ENCODE assay signal across 21 cellular contexts in the genomic region with DNA sequence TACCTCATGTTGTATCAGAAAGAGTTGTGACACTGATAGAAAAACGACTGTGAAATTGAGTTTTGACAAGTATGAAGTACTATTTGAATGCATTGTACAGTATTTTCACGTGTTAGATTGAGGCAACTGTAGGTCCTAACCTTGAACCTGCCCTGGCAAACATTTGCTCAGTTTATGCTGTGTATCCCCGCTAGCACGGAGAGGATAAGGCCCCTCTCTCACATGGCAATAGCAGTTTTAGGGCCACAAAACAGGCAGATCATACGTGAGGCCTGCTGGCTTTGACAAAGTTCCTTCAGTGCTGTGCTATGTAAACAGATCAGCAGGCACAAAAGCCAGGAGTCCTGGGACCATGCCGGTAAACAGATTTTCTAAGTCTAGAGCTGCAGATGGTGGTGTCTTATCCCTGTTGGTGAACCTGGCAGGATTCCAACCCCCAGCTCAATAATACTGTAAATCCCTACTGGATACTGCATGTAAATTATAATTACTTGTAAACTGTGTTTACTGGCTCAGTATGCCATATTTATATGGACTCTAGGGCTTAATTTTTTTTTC. TPM values are rescaled to one million over a fixed set of nuclear protein-coding genes. Genes with fewer than 3 reads are reported as not detected.
DNase-seq lines count a peak whose midpoint lies in the region; ATAC-seq, FAIRE-seq and TF ChIP-seq lines count a peak whose summit lies in the region.
"Had no signal": no experiment of that assay in that cellular context is flagged by ENCODE, and none has a peak within 500 bp of the region (broad histone marks: within the 10 kb centered on the region; RNA-seq: fewer than 3 reads in every experiment).

No MANE protein-coding gene starts in this region.

- H3K9me1 ChIP-seq in IMR-90 (ENCODE audit: insufficient read depth, low read length) = no peaks in the 10 kb centered on the region

- H2BK15ac ChIP-seq in IMR-90 (ENCODE audit: low read depth, low read length) = no peak overlapping the region

- H2BK120ac ChIP-seq in IMR-90 (ENCODE audit: low read depth, low read length) = no peak overlapping the region

- no peaks in the 10 kb centered on the region; the same call in 1 of the 2 replicates for H4K20me1 ChIP-seq in IMR-90 (ENCODE audit: insufficient read depth, low read length)

- 79% methylated on average over 3 of the region's 6 CpGs; no CpG with 5 or more reads in 1 of the 2 experiments for WGBS in IMR-90 (ENCODE audit: extremely low coverage in 2 of 2, insufficient read length in 1 of 2), 2 experiments

- peak; percentile 18 for FAIRE-seq in bronchial epithelial cell (lab: Jason Lieb, UNC)
- FAIRE-seq: endothelial cell of umbilical vein had no signal

- no peaks in the 10 kb centered on the region for H3K36me3 ChIP-seq in IMR-90 (ENCODE audit: control insufficient read depth, insufficient read depth, low read length)
- no peaks in the 10 kb centered on the region for H3K36me3 ChIP-seq in bronchial epithelial cell (ENCODE audit: control insufficient read depth, insufficient read depth, low read length)
- H3K36me3 ChIP-seq: adrenal gland, BE2C had no signal

- no peak overlapping the region for H3K4ac ChIP-seq in IMR-90 (ENCODE audit: low read depth, low read length)

- no peak overlapping the region for H4K91ac ChIP-seq in IMR-90 (ENCODE audit: insufficient read depth, low read depth, low read length)

- H3K27ac ChIP-seq in IMR-90 (ENCODE audit: insufficient read depth, low read length) = no peak overlapping the region
- H3K27ac ChIP-seq: adrenal gland had no signal

- POLR2A ChIA-PET in IMR-90 (lab: Charles Lee; ENCODE audit: unreplicated experiment) = no interaction called here

- H2BK5ac ChIP-seq in IMR-90 (ENCODE audit: low read depth, low read length, poor library complexity, severe bottlenecking) = no peak overlapping the region

- no peak overlapping the region for H2AK5ac ChIP-seq in IMR-90 (ENCODE audit: low read depth, low read length)

- DNase-seq in IMR-90 (no peak), NCI-H2227 (lab: John Stamatoyannopoulos, UW; ENCODE audit: unreplicated experiment) (peak; percentile 26), bronchial epithelial cell (ENCODE audit: low read depth) (no peak), smooth muscle cell of the brain vasculature (ENCODE audit: low read depth, low spot score) (peak; percentile 20), head of caudate nucleus (no peak)
- DNase-seq: activated CD4-positive, alpha-beta memory T cell treated with anti-CD3 and anti-CD28 coated beads, Interleukin-2, amount 10 ng/mL, durations not matched to agents 7 days and 5 days; adrenal gland; BE2C; DMS79; immature natural killer cell; NCI-H2029 treated with DMSO at 0.1 percent for 48 hours; PC-3; SK-N-SH had no signal

- TF ChIP-seq RAD21 in IMR-90 (IDR thresholded peaks at IDR 0.05; ENCODE audit: low read length) = no peak

- no peaks in the 10 kb centered on the region for H3K9me3 ChIP-seq in IMR-90 (ENCODE audit: control insufficient read depth, insufficient read depth, low read length)
- H3K9me3 ChIP-seq: adrenal gland, BE2C, SK-N-SH had no signal

- no TSS peak for BruUV-seq in IMR-90 (replicated peaks; lab: Mats Ljungman, UMichigan)

- peak overlapping the region; percentile 53 for H2AFZ ChIP-seq in IMR-90 (replicated peaks; ENCODE audit: low read length, poor library complexity)

- H3K9ac ChIP-seq in IMR-90 (ENCODE audit: low read depth, low read length) = no peak overlapping the region
- H3K9ac ChIP-seq: SK-N-SH had no signal

- H4K8ac ChIP-seq in IMR-90 (ENCODE audit: low read depth in 2 of 2, low read length in 2 of 2) = no peak overlapping the region

- no peak overlapping the region for H2AK9ac ChIP-seq in IMR-90 (replicated peaks; ENCODE audit: low read depth, low read length, poor library complexity)

- TF ChIP-seq POLR2A in IMR-90 (IDR thresholded peaks at IDR 0.05; ENCODE audit: low read depth, low read length) = no peak

- in situ Hi-C loops in IMR-90 (cut with MboI; ENCODE audit: low sequenced_read_pairs) = no loop called here

- no peaks in the 10 kb centered on the region for H3K79me1 ChIP-seq in IMR-90 (ENCODE audit: low read depth in 1 of 2, low read length in 2 of 2)

- intact Hi-C loops in IMR-90 (cut with micrococcal nuclease) = no loop called here
- intact Hi-C loops in head of caudate nucleus (cut with DNase I) = no loop called here

- dilution Hi-C loops in IMR-90 (cut with HindIII; ENCODE audit: low sequenced_read_pairs, unreplicated experiment) = no loop called here

- ATAC-seq in IMR-90 (ENCODE audit: low read depth) (no peak), GM18517 (IDR thresholded peaks at IDR 0.05; ENCODE audit: unreplicated experiment) (no peak), GM19395 (IDR thresholded peaks at IDR 0.05; ENCODE audit: unreplicated experiment) (no peak)
- ATAC-seq: natural killer cell treated with Interleukin-12 subunit alpha and Interleukin-12 subunit beta and Interleukin-15 and Interleukin-18, amount 100 ng/mL, for 72 hours; PC-3 had no signal

- H3K27me3 ChIP-seq in IMR-90 (ENCODE audit: control insufficient read depth, insufficient read depth, low read length) = peaks cover 29% of the 10 kb centered on the region
- no peaks in the 10 kb centered on the region for H3K27me3 ChIP-seq in bronchial epithelial cell (ENCODE audit: control insufficient read depth, insufficient read depth, low read length)
- H3K27me3 ChIP-seq: adrenal gland had no signal

- TF ChIP-seq CTCF in IMR-90 (conservative IDR thresholded peaks at IDR 0.05; ENCODE audit: low read depth, low read length) (no peak), bronchial epithelial cell (IDR thresholded peaks at IDR 0.05; ENCODE audit: insufficient read depth, low read length, severe bottlenecking) (no peak)

- H4K5ac ChIP-seq in IMR-90 (ENCODE audit: low read depth, low read length) = no peak overlapping the region

- H3K4me3 ChIP-seq in IMR-90 (ENCODE audit: insufficient read depth, low read depth, low read length) (no peak overlapping the region), bronchial epithelial cell (ENCODE audit: low read depth, low read length) (no peak overlapping the region)
- H3K4me3 ChIP-seq: adrenal gland had no signal

- H3K14ac ChIP-seq in IMR-90 (replicated peaks; ENCODE audit: low read depth, low read length) = no peak overlapping the region

- no peak overlapping the region for H3K23ac ChIP-seq in IMR-90 (ENCODE audit: low read depth, low read length)

- H3K56ac ChIP-seq in IMR-90 (ENCODE audit: extremely low read depth, insufficient read depth, low read length) = no peak overlapping the region

- CTCF ChIA-PET in IMR-90 (lab: Yijun Ruan, JAX) = interaction anchor here (1.1 to 1.4 kb wide), 2 partner anchors 9 to 14 kb away, joined by 3 to 5 read pairs; no protein-coding TSS in a partner anchor

- H3K4me1 ChIP-seq in IMR-90 (ENCODE audit: control insufficient read depth, insufficient read depth, low read length) = no peaks in the 10 kb centered on the region
- H3K4me1 ChIP-seq: adrenal gland, BE2C had no signal

- no peak overlapping the region for H3K4me2 ChIP-seq in IMR-90 (ENCODE audit: low read depth, low read length)
- H3K4me2 ChIP-seq: SK-N-SH had no signal

- no peak overlapping the region for H3K18ac ChIP-seq in IMR-90 (ENCODE audit: low read depth, low read length)

- no peak overlapping the region for H2BK20ac ChIP-seq in IMR-90 (ENCODE audit: low read depth, low read length)

TF ChIP-seq in IMR-90, 13 proteins besides CTCF, POLR2A, EP300 and RAD21:
- TF ChIP-seq ELK1 (IDR thresholded peaks at IDR 0.05; ENCODE audit: borderline replicate concordance, low read depth, low read length) = no peak
- no peak for TF ChIP-seq MAFK (IDR thresholded peaks at IDR 0.05; ENCODE audit: low read depth, low read length)
- no peak for TF ChIP-seq FOS (IDR thresholded peaks at IDR 0.05; ENCODE audit: low read depth, low read length)
- no peak for TF ChIP-seq CEBPB (IDR thresholded peaks at IDR 0.05; ENCODE audit: low read depth, low read length)
- TF ChIP-seq NFE2L2 (IDR thresholded peaks at IDR 0.05; ENCODE audit: low read depth, low read length) = no peak
- TF ChIP-seq RFX5 (IDR thresholded peaks at IDR 0.05; ENCODE audit: low read depth, low read length) = no peak
- no peak for TF ChIP-seq MXI1 (IDR thresholded peaks at IDR 0.05; ENCODE audit: borderline replicate concordance, low read depth, low read length)
- no peak for TF ChIP-seq RCOR1 (IDR thresholded peaks at IDR 0.05; ENCODE audit: insufficient replicate concordance, low read length)
- TF ChIP-seq MAZ (IDR thresholded peaks at IDR 0.05; ENCODE audit: borderline replicate concordance, low read depth, low read length) = no peak
- no peak for TF ChIP-seq SMC3 (IDR thresholded peaks at IDR 0.05; ENCODE audit: low read depth, low read length)
- TF ChIP-seq BHLHE40 (IDR thresholded peaks at IDR 0.05; ENCODE audit: low read depth, low read length) = no peak
- TF ChIP-seq, protein P1, sequence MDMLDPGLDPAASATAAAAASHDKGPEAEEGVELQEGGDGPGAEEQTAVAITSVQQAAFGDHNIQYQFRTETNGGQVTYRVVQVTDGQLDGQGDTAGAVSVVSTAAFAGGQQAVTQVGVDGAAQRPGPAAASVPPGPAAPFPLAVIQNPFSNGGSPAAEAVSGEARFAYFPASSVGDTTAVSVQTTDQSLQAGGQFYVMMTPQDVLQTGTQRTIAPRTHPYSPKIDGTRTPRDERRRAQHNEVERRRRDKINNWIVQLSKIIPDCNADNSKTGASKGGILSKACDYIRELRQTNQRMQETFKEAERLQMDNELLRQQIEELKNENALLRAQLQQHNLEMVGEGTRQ (IDR thresholded peaks at IDR 0.05; ENCODE audit: low read depth, low read length) = no peak
- TF ChIP-seq CHD1 (IDR thresholded peaks at IDR 0.05; ENCODE audit: low read depth, low read length) = no peak
TF ChIP-seq in IMR-90: peak in this region for 0.

RNA-seq across cellular contexts. Expression of gene FAM217A, which starts 23.8 kb away (rescaled TPM):
- not detected in 2 replicates for total RNA-seq in IMR-90 (2012; rRNA removed)
- polyA plus RNA-seq in IMR-90 (2012; rRNA removed) = not detected in 2 replicates
- not detected in 2 replicates for polyA plus RNA-seq in IMR-90 (2012; cell fraction: cytosol; rRNA removed)
- not detected in 2 replicates for polyA plus RNA-seq in IMR-90 (2012; cell fraction: nucleus; rRNA removed; ENCODE audit: low replicate concordance)
- total RNA-seq in bronchial epithelial cell = not detected in 2 replicates
- total RNA-seq: activated CD4-positive, alpha-beta memory T cell treated with anti-CD3 and anti-CD28 coated beads, Interleukin-2, amount 10 ng/mL, durations not matched to agents 7 days and 5 days; adrenal gland; endothelial cell of umbilical vein; glomerular endothelial cell; lung microvascular endothelial cell; natural killer cell treated with Interleukin-12 subunit alpha and Interleukin-12 subunit beta and Interleukin-15 and Interleukin-18, amount 100 ng/mL, for 72 hours; PC-3; renal cortical epithelial cell; temporal lobe had no signal
- polyA plus RNA-seq: adrenal gland, endothelial cell of umbilical vein, SK-N-SH had no signal

RNA-seq across cellular contexts. Expression of gene ECI2, which starts 32.6 kb away (rescaled TPM):
- total RNA-seq in IMR-90 (2012; rRNA removed) (124 and 152 TPM in 2 replicates), bronchial epithelial cell (23.4 and 26.3 TPM in 2 replicates)
- polyA plus RNA-seq in IMR-90 (2012; rRNA removed) = 51.4 and 64.1 TPM in 2 replicates
- polyA plus RNA-seq in IMR-90 (2012; cell fraction: cytosol; rRNA removed) = 21.0 and 27.6 TPM in 2 replicates
- polyA plus RNA-seq in IMR-90 (2012; cell fraction: nucleus; rRNA removed; ENCODE audit: low replicate concordance) = 12.1 and 49.5 TPM in 2 replicates

Comparison
In these comparisons a context has a peak if more than half of its experiments do, and no peak if none do; other contexts are left out.
1. DNase-seq: peak in NCI-H2227 (single experiment) and smooth muscle cell of the brain vasculature (single experiment); none in IMR-90 (single experiment), bronchial epithelial cell (single experiment) and head of caudate nucleus (0 of 42).